Comparison of ENCODE assay signal across 8 cellular contexts in genomic region chr7:99380032-99380822, GRCh38. TPM values are rescaled to one million over a fixed set of nuclear protein-coding genes. Genes with fewer than 3 reads are reported as not detected.
A peak's percentile ranks its signal among the peaks of the same experiment; 100 is the strongest.
DNase-seq lines count a peak whose midpoint lies in the region; ATAC-seq and TF ChIP-seq lines count a peak whose summit lies in the region.

No MANE protein-coding gene starts in this region.

- peaks cover 41% of the 10 kb centered on the region for H3F3A ChIP-seq in DOHH2 (ENCODE audit: control insufficient read depth, insufficient read depth)

- H3K9ac ChIP-seq in skeletal muscle tissue (ENCODE audit: low read depth in 1 of 3, low read length in 3 of 3) = peak overlapping the region; percentile 39 to 66 (median 65)

- H3K36me3 ChIP-seq in DOHH2 (ENCODE audit: control insufficient read depth, low read length) (peaks cover 60% of the 10 kb centered on the region), cardiac muscle cell (no peaks in the 10 kb centered on the region), skeletal muscle tissue (ENCODE audit: control insufficient read depth in 3 of 3, insufficient read depth in 3 of 3, low read length in 3 of 3) (peaks cover 0 to 2% (median 2%) of the 10 kb centered on the region in 3 donors)

- H3K9me2 ChIP-seq in DOHH2 (replicated peaks; ENCODE audit: control insufficient read depth, low read length) = no peaks in the 10 kb centered on the region

- DNase-seq in Jurkat, Clone E6-1 (ENCODE audit: low read depth, low spot score) = peak; percentile 59
- DNase-seq in activated T-cell treated with anti-CD3 and anti-CD28 coated beads, Interleukin-2, amount 50 U/mL, for 48 hours = peak; percentile 67 to 70
- DNase-seq in cardiac muscle cell (ENCODE audit: low read depth in 1 of 2, low spot score in 1 of 2) (peak in 1 of 2 donors; percentile 74), islet precursor cell (no peak)

- H3K4me2 ChIP-seq in DOHH2 (ENCODE audit: low read length) = peak overlapping the region; percentile 91

- H3K9me3 ChIP-seq in DOHH2 (ENCODE audit: control insufficient read depth, insufficient read depth, low read length) (no peaks in the 10 kb centered on the region), cardiac muscle cell (ENCODE audit: low read depth) (no peaks in the 10 kb centered on the region), skeletal muscle tissue (ENCODE audit: control insufficient read depth in 3 of 3, low read length in 3 of 3) (no peaks in the 10 kb centered on the region)

- peak; percentile 49 for ATAC-seq in GM21447 (IDR thresholded peaks at IDR 0.05; ENCODE audit: unreplicated experiment)
- no peak for ATAC-seq in HG03565 (IDR thresholded peaks at IDR 0.05; ENCODE audit: unreplicated experiment)

- H3K79me2 ChIP-seq in DOHH2 (ENCODE audit: control insufficient read depth, low read length) = peaks cover 80% of the 10 kb centered on the region

- H3K4me3 ChIP-seq in DOHH2 (ENCODE audit: low read length) (peak overlapping the region; percentile 74), cardiac muscle cell (no peak overlapping the region), skeletal muscle tissue (ENCODE audit: low read length in 3 of 3) (peak overlapping the region; percentile 35 to 54 (median 42))
- H3K4me3 ChIP-seq in Jurkat, Clone E6-1 (ENCODE audit: low read length) = peak overlapping the region; percentile 48

- H3K27ac ChIP-seq in DOHH2 (ENCODE audit: low read depth, low read length) = peak overlapping the region; percentile 93
- H3K27ac ChIP-seq in cardiac muscle cell = peak overlapping the region; percentile 17
- peak overlapping the region; percentile 81 for H3K27ac ChIP-seq in skeletal muscle tissue (ENCODE audit: low read depth, low read length)

- peaks cover 88% of the 10 kb centered on the region for H3K4me1 ChIP-seq in DOHH2 (ENCODE audit: control insufficient read depth, low read length)
- H3K4me1 ChIP-seq in cardiac muscle cell (ENCODE audit: low read depth) = no peaks in the 10 kb centered on the region
- H3K4me1 ChIP-seq in skeletal muscle tissue (ENCODE audit: control insufficient read depth in 3 of 3, insufficient read depth in 3 of 3, low read length in 3 of 3) = peaks cover 26 to 34% (median 28%) of the 10 kb centered on the region in 3 donors

- no peaks in the 10 kb centered on the region for H3K27me3 ChIP-seq in DOHH2 (ENCODE audit: control insufficient read depth, low read length)
- no peaks in the 10 kb centered on the region for H3K27me3 ChIP-seq in cardiac muscle cell
- no peaks in the 10 kb centered on the region for H3K27me3 ChIP-seq in skeletal muscle tissue (ENCODE audit: control insufficient read depth in 3 of 3, insufficient read depth in 3 of 3, low read length in 3 of 3)

- 0 out of 2 replicates have a peak, but pooled peaks cover 5% of the 10 kb centered on the region for H4K20me1 ChIP-seq in DOHH2 (ENCODE audit: control insufficient read depth, insufficient read depth, low read depth, low read length)

- TF ChIP-seq CTCF in DOHH2 (IDR thresholded peaks at IDR 0.05; ENCODE audit: low read depth, low read length, poor library complexity, severe bottlenecking) = no peak
- TF ChIP-seq CTCF in cardiac muscle cell (IDR thresholded peaks at IDR 0.05; ENCODE audit: low read depth, low read length) = no peak

RNA-seq across cellular contexts. Expression of gene ARPC1B, which starts 5.7 kb away (rescaled TPM):
- polyA plus RNA-seq in Jurkat, Clone E6-1 (2012; ENCODE audit: insufficient read depth, insufficient read length) = 235 TPM
- total RNA-seq in cardiac muscle cell = 38.7 and 61.7 TPM in 2 replicates
- polyA plus RNA-seq in cardiac muscle cell = 49.3 and 56.1 TPM in 2 replicates
- 44.9 TPM for total RNA-seq in skeletal muscle tissue

RNA-seq across cellular contexts. Expression of gene PDAP1, which starts 28.2 kb away (rescaled TPM):
- polyA plus RNA-seq in Jurkat, Clone E6-1 (2012; ENCODE audit: insufficient read depth, insufficient read length) = 281 TPM
- total RNA-seq in cardiac muscle cell (130 and 181 TPM in 2 replicates), skeletal muscle tissue (10.4 TPM)
- 75.1 and 81.0 TPM in 2 replicates for polyA plus RNA-seq in cardiac muscle cell

RNA-seq across cellular contexts. Expression of gene BUD31, which starts 28.5 kb away (rescaled TPM):
- polyA plus RNA-seq in Jurkat, Clone E6-1 (2012; ENCODE audit: insufficient read depth, insufficient read length) = 165 TPM
- total RNA-seq in cardiac muscle cell (66.9 and 110 TPM in 2 replicates), skeletal muscle tissue (44.4 TPM)
- 132 and 193 TPM in 2 replicates for polyA plus RNA-seq in cardiac muscle cell

RNA-seq across cellular contexts. Expression of gene ARPC1A, which starts 54.5 kb away (rescaled TPM):
- polyA plus RNA-seq in Jurkat, Clone E6-1 (2012; ENCODE audit: insufficient read depth, insufficient read length) = 77.9 TPM
- total RNA-seq in cardiac muscle cell (198 and 216 TPM in 2 replicates), skeletal muscle tissue (53.2 TPM)
- polyA plus RNA-seq in cardiac muscle cell = 331 and 385 TPM in 2 replicates

RNA-seq across cellular contexts. Expression of gene PTCD1, which starts 58.4 kb away (rescaled TPM):
- 11.7 TPM for polyA plus RNA-seq in Jurkat, Clone E6-1 (2012; ENCODE audit: insufficient read depth, insufficient read length)
- 13.7 and 27.9 TPM in 2 replicates for total RNA-seq in cardiac muscle cell
- polyA plus RNA-seq in cardiac muscle cell = 6.1 and 7.8 TPM in 2 replicates
- total RNA-seq in skeletal muscle tissue = 5.7 TPM

Comparison
In these comparisons a context has a peak if more than half of its experiments do, and no peak if none do; other contexts are left out.
1. H3K27ac ChIP-seq: peak in every context shown above with its lines; median percentile 93 in DOHH2; 81 in skeletal muscle tissue; 17 in cardiac muscle cell.
2. RNA of gene PDAP1, which starts 28.2 kb away (total RNA-seq): 130 to 181 TPM in cardiac muscle cell; 10.4 TPM in skeletal muscle tissue (single experiment); every median in the first group is over 10 times any median in the second.